In the genomic region with DNA sequence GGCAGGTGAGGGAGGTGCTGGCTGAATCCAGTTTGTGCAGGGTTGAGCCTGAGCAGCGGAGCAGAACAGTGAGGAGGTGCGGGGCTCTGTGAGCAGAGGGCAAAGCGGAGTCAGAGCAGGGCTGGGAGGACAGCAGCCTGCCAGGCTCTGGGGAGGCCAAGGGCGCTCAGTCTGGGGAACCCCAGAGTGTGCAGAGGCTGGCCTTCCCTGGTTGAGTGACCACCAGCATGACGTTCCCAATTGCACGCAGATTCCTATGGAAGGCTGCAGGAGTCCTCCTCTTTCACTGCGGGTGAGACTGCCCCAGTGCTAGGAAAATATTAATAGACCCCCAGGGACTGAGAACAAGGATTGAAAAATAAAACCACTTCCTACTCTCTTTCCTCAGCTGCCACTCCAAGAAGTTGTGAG, we compare ENCODE assay signal across 24 cellular contexts. TPM values are rescaled to one million over a fixed set of nuclear protein-coding genes. Genes with fewer than 3 reads are reported as not detected.
DNase-seq lines count a peak whose midpoint lies in the region; ATAC-seq and TF ChIP-seq lines count a peak whose summit lies in the region.
"Had no signal": no experiment of that assay in that cellular context is flagged by ENCODE, and none has a peak within 500 bp of the region (broad histone marks: within the 10 kb centered on the region; RNA-seq: fewer than 3 reads in every experiment).

No MANE protein-coding gene starts in this region.

- ATAC-seq in GM23338: no peak; the same call in 2 of the 3 replicates
- ATAC-seq in body of pancreas: peak; percentile 58
- ATAC-seq in sciatic nerve: peak; percentile 25
- ATAC-seq in GM21515 (IDR thresholded peaks at IDR 0.05; ENCODE audit: unreplicated experiment): no peak
- ATAC-seq: WTC11 had no signal

- no peak overlapping the region for H3K4me3 ChIP-seq in GM23338
- no peak overlapping the region for H3K4me3 ChIP-seq in body of pancreas
- H3K4me3 ChIP-seq: SJCRH30 had no signal

- H3K9me3 Mint-ChIP-seq in GM23338: no peaks in the 10 kb centered on the region
- H3K9me3 Mint-ChIP-seq: activated CD4-positive, alpha-beta memory T cell treated with anti-CD3 and anti-CD28 coated beads, Interleukin-2, amount 10 ng/mL, durations not matched to agents 7 days and 5 days; mesothelial cell of epicardium; WTC11 had no signal

- H3K27me3 ChIP-seq in GM23338 (ENCODE audit: insufficient read depth): no peaks in the 10 kb centered on the region
- no peaks in the 10 kb centered on the region for H3K27me3 ChIP-seq in body of pancreas
- H3K27me3 ChIP-seq: SJCRH30 had no signal

- peaks cover 7% of the 10 kb centered on the region for H3K4me1 Mint-ChIP-seq in GM23338
- H3K4me1 Mint-ChIP-seq: activated CD4-positive, alpha-beta memory T cell treated with anti-CD3 and anti-CD28 coated beads, Interleukin-2, amount 10 ng/mL, durations not matched to agents 7 days and 5 days; mesothelial cell of epicardium had no signal

- H3K36me3 Mint-ChIP-seq in GM23338 (ENCODE audit: low read depth): no peaks in the 10 kb centered on the region
- H3K36me3 Mint-ChIP-seq: activated naive CD8-positive, alpha-beta T cell; mesothelial cell of epicardium; WTC11 had no signal

- no peak for DNase-seq in GM23338 (ENCODE audit: low spot score)
- no peak for DNase-seq in body of pancreas
- peak; percentile 88 for DNase-seq in kidney glomerular epithelial cell (lab: John Stamatoyannopoulos, UW)
- no peak for DNase-seq in sciatic nerve (ENCODE audit: low spot score)
- no peak for DNase-seq in anterior cingulate cortex (lab: John Stamatoyannopoulos, UW)
- DNase-seq in NCI-H2171 treated with DMSO at 0.1 percent for 48 hours (lab: John Stamatoyannopoulos, UW): no peak
- no peak for DNase-seq in GM10266 (ENCODE audit: extremely low spot score)
- DNase-seq: activated CD4-positive, alpha-beta memory T cell treated with anti-CD3 and anti-CD28 coated beads, Interleukin-2, amount 10 ng/mL, durations not matched to agents 7 days and 5 days; activated T-cell treated with anti-CD3 and anti-CD28 coated beads, Interleukin-2, amount 50 U/mL, for 1 hour; effector memory CD4-positive, alpha-beta T cell; KG1; NCI-H1048; NCI-H2171; NCI-H748 treated with DMSO at 0.1 percent for 48 hours; SJCRH30 had no signal

- no peaks in the 10 kb centered on the region for H4K20me1 ChIP-seq in GM23338 (replicated peaks; ENCODE audit: insufficient read depth)

- H3K9me2 ChIP-seq in GM23338 (ENCODE audit: insufficient read depth): no peaks in the 10 kb centered on the region

- TF ChIP-seq CTCF in GM23338 (conservative IDR thresholded peaks at IDR 0.05; ENCODE audit: low read depth in 2 of 2): no peak
- no peak for TF ChIP-seq CTCF in body of pancreas (IDR thresholded peaks at IDR 0.05)
- TF ChIP-seq CTCF in GM10266 (IDR thresholded peaks at IDR 0.05; ENCODE audit: control insufficient read depth, insufficient read depth, low read depth, missing control alignments): no peak

- H3K9me3 ChIP-seq in body of pancreas: no peaks in the 10 kb centered on the region
- H3K9me3 ChIP-seq: SJCRH30 had no signal

- no peaks in the 10 kb centered on the region for H3K36me3 ChIP-seq in GM23338 (ENCODE audit: insufficient read depth)
- no peaks in the 10 kb centered on the region for H3K36me3 ChIP-seq in body of pancreas (replicated peaks in 1 of 2; ENCODE audit: insufficient read depth in 1 of 2, low read depth in 2 of 2)

- no peak overlapping the region for H2AFZ ChIP-seq in GM23338

- no peak for TF ChIP-seq POLR2A in body of pancreas (IDR thresholded peaks at IDR 0.05)

- H3K27me3 Mint-ChIP-seq in GM23338 (ENCODE audit: insufficient read depth, low read depth, poor library complexity): peaks cover 3% of the 10 kb centered on the region
- H3K27me3 Mint-ChIP-seq: activated CD4-positive, alpha-beta memory T cell treated with anti-CD3 and anti-CD28 coated beads, Interleukin-2, amount 10 ng/mL, durations not matched to agents 7 days and 5 days; activated naive CD8-positive, alpha-beta T cell had no signal

- H3K79me2 ChIP-seq in GM23338 (replicated peaks; ENCODE audit: insufficient read depth): no peaks in the 10 kb centered on the region

- intact Hi-C loops in body of pancreas (cut with DNase I) (no loop called here), sciatic nerve (cut with DNase I) (no loop called here)

- WGBS in body of pancreas, 2 donors: 83 to 90% methylated on average over 7 of the region's 7 CpGs

- H3K4me1 ChIP-seq in GM23338 (ENCODE audit: insufficient read depth): no peaks in the 10 kb centered on the region
- no peaks in the 10 kb centered on the region for H3K4me1 ChIP-seq in body of pancreas

- H3K27ac ChIP-seq in GM23338 (ENCODE audit: low read depth): no peak overlapping the region
- no peak overlapping the region for H3K27ac ChIP-seq in body of pancreas
- H3K27ac ChIP-seq: SJCRH30 had no signal

- H3F3A ChIP-seq in GM23338 (replicated peaks; ENCODE audit: low read depth): no peaks in the 10 kb centered on the region

- no peak overlapping the region for H3K4me2 ChIP-seq in GM23338

- H3K4me3 Mint-ChIP-seq in GM23338: no peak overlapping the region
- H3K4me3 Mint-ChIP-seq: activated CD4-positive, alpha-beta memory T cell treated with anti-CD3 and anti-CD28 coated beads, Interleukin-2, amount 10 ng/mL, durations not matched to agents 7 days and 5 days; activated naive CD8-positive, alpha-beta T cell; mesothelial cell of epicardium; WTC11 had no signal

- peak overlapping the region; percentile 62; the same call in 1 of the 2 replicates for H3K27ac Mint-ChIP-seq in GM23338
- H3K27ac Mint-ChIP-seq: activated CD4-positive, alpha-beta memory T cell treated with anti-CD3 and anti-CD28 coated beads, Interleukin-2, amount 10 ng/mL, durations not matched to agents 7 days and 5 days; activated naive CD8-positive, alpha-beta T cell; mesothelial cell of epicardium; WTC11 had no signal

TF ChIP-seq in GM23338, 12 proteins besides CTCF, POLR2A, EP300 and RAD21 (continues in another document):
- TF ChIP-seq ZNF331 (CRISPR knock-in tag; IDR thresholded peaks at IDR 0.05; ENCODE audit: low read depth) (no peak), CREB1 (CRISPR knock-in tag; IDR thresholded peaks at IDR 0.05; ENCODE audit: low read depth) (no peak), ETS1 (IDR thresholded peaks at IDR 0.05) (no peak), STAT1 (IDR thresholded peaks at IDR 0.05; ENCODE audit: unreplicated experiment) (no peak), REST (IDR thresholded peaks at IDR 0.05; ENCODE audit: unreplicated experiment) (no peak), EZH2 (IDR thresholded peaks at IDR 0.05; ENCODE audit: low read depth, unreplicated experiment) (no peak), JUNB (IDR thresholded peaks at IDR 0.05; ENCODE audit: unreplicated experiment) (no peak), ZNF114 (CRISPR knock-in tag; IDR thresholded peaks at IDR 0.05) (no peak), NANOG (IDR thresholded peaks at IDR 0.05; ENCODE audit: borderline replicate concordance) (no peak), EZH2phosphoT487 (IDR thresholded peaks at IDR 0.05; ENCODE audit: unreplicated experiment) (no peak)

RNA-seq across cellular contexts. Expression of gene MRAS, which starts 13.2 kb away (rescaled TPM):
- total RNA-seq in GM23338 (2014; rRNA removed; shearing (Covaris generic)): 7.5 and 9.1 TPM in 2 replicates
- 10.0 and 10.2 TPM in 2 replicates for polyA plus RNA-seq in GM23338 (2016; fragmentation: Nextera tagmentation; extraction: Ambion mirVana)
- total RNA-seq in body of pancreas (10 to 100 TPM in 1 of 2 donors, 1 to 10 TPM in 1; 9.9 to 20.1 TPM), sciatic nerve (314 TPM)
- total RNA-seq: activated CD4-positive, alpha-beta memory T cell treated with anti-CD3 and anti-CD28 coated beads, Interleukin-2, amount 10 ng/mL, durations not matched to agents 7 days and 5 days; OCI-LY7; T-helper 2 cell treated with Interferon-gamma antibody and Interleukin-4, amounts not matched to agents 100 ng/mL and 5 ng/mL, for 36 hours had no signal

RNA-seq across cellular contexts. Expression of gene NME9, which starts 31.9 kb away (rescaled TPM):
- 0.14 TPM in 1 of 2 replicates, not detected in the other for total RNA-seq in GM23338 (2014; rRNA removed; shearing (Covaris generic))
- 1.4 and 2.0 TPM in 2 replicates for polyA plus RNA-seq in GM23338 (2016; fragmentation: Nextera tagmentation; extraction: Ambion mirVana)
- 1 to 10 TPM in 1 of 2 donors, not detected in 1; 1.3 TPM for total RNA-seq in body of pancreas
- total RNA-seq in sciatic nerve: 1.3 TPM
- total RNA-seq: bronchial epithelial cell; Daoy; H4; OCI-LY7; T-helper 2 cell treated with Interferon-gamma antibody and Interleukin-4, amounts not matched to agents 100 ng/mL and 5 ng/mL, for 36 hours; WTC11 had no signal

Comparison
In these comparisons a context has a peak if more than half of its experiments do, and no peak if none do; other contexts are left out.
1. ATAC-seq: peak in body of pancreas (single experiment) and sciatic nerve (single experiment); none in GM23338 (single experiment) and GM21515 (single experiment).
2. RNA of gene MRAS, which starts 13.2 kb away (total RNA-seq): 314 TPM in sciatic nerve (single experiment); 9.9 to 20.1 TPM in body of pancreas and 7.5 to 9.1 TPM in GM23338; every median in the first group is over 10 times any median in the second.